In genomic region chr14:50230601-50231474, GRCh38 we compare ENCODE assay signal across 8 cellular contexts. TPM values are rescaled to one million over a fixed set of nuclear protein-coding genes. Genes with fewer than 3 reads are reported as not detected.
DNase-seq lines count a peak whose midpoint lies in the region; ATAC-seq and TF ChIP-seq lines count a peak whose summit lies in the region.

No MANE protein-coding gene starts in this region.

- H3K27ac Mint-ChIP-seq in neural crest cell (ENCODE audit: unreplicated experiment), result peak overlapping the region; percentile 51
- H3K27ac Mint-ChIP-seq in type B pancreatic cell, result peak overlapping the region; percentile 93

- no peaks in the 10 kb centered on the region for H3K27me3 Mint-ChIP-seq in neural crest cell (ENCODE audit: low read depth)
- H3K27me3 Mint-ChIP-seq in type B pancreatic cell, result no peaks in the 10 kb centered on the region

- ATAC-seq in GM19351 (IDR thresholded peaks at IDR 0.05; ENCODE audit: unreplicated experiment) (peak; percentile 36), HG03442 (IDR thresholded peaks at IDR 0.05; ENCODE audit: unreplicated experiment) (peak; percentile 31), Panc1 (peak; percentile 64)

- peaks cover 21% of the 10 kb centered on the region for H3K4me1 ChIP-seq in Panc1 (ENCODE audit: control insufficient read depth, insufficient read depth, low read length)

- H3K9me3 Mint-ChIP-seq in neural crest cell (peaks cover 3% of the 10 kb centered on the region), type B pancreatic cell (peaks cover 4% of the 10 kb centered on the region)

- H3K36me3 Mint-ChIP-seq in neural crest cell (ENCODE audit: low read depth) (peaks cover 12% of the 10 kb centered on the region), type B pancreatic cell (peaks cover 6% of the 10 kb centered on the region)

- no TSS peak for BruUV-seq in Panc1 (replicated peaks; lab: Mats Ljungman, UMichigan)

- intact Hi-C loops in Panc1 (cut with micrococcal nuclease; ENCODE audit: unreplicated experiment), result no loop called here

- H3K4me1 Mint-ChIP-seq in neural crest cell (peaks cover 43% of the 10 kb centered on the region), type B pancreatic cell (ENCODE audit: unreplicated experiment) (peaks cover 36% of the 10 kb centered on the region)

- no peaks in the 10 kb centered on the region for H3K9me3 ChIP-seq in Panc1 (ENCODE audit: control insufficient read depth, insufficient read depth, low read depth, low read length)

- DNase-seq in CD1c-positive myeloid dendritic cell (ENCODE audit: extremely low spot score), result peak; percentile 72
- peak; percentile 43 for DNase-seq in Panc1 (ENCODE audit: low read depth, low spot score)
- DNase-seq in activated gamma-delta T cell treated with anti-CD3 and anti-CD28 coated beads, Interleukin-2, amount 50 U/mL, for 16 hours (ENCODE audit: low read depth), result peak; percentile 19
- DNase-seq in foreskin fibroblast, result peak; percentile 27 to 66
- peak; percentile 40 for DNase-seq in neural crest cell (ENCODE audit: low read depth, low spot score)
- DNase-seq in type B pancreatic cell (ENCODE audit: extremely low spot score, unreplicated experiment), result no peak

- CTCF ChIA-PET in Panc1 (lab: Charles Lee), result no interaction called here

- H3K4me3 Mint-ChIP-seq in neural crest cell (peak overlapping the region; percentile 94), type B pancreatic cell (peak overlapping the region; percentile 93)

- POLR2A ChIA-PET in Panc1 (lab: Charles Lee), result interaction anchor here (0.6 to 0.7 kb wide), 2 partner anchors 162 to 346 kb away, joined by 3 to 4 read pairs; no protein-coding TSS in a partner anchor

- no peaks in the 10 kb centered on the region; the same call in 1 of the 2 replicates for H3K36me3 ChIP-seq in Panc1 (ENCODE audit: control insufficient read depth, insufficient read depth, low read length)

- peak overlapping the region; percentile 89 for H3K27ac ChIP-seq in Panc1 (ENCODE audit: low read length)

- H3K27me3 ChIP-seq in Panc1 (ENCODE audit: control insufficient read depth, insufficient read depth, low read length), result no peaks in the 10 kb centered on the region

- H3K4me3 ChIP-seq in Panc1 (ENCODE audit: low read depth in 2 of 2, low read length in 2 of 2) (peak overlapping the region; percentile 79 to 82), foreskin fibroblast (ENCODE audit: low read depth in 1 of 2, low read length in 2 of 2) (peak overlapping the region; percentile 69 to 89)

- TF ChIP-seq CTCF in Panc1 (IDR thresholded peaks at IDR 0.05), result no peak
- no peak for TF ChIP-seq CTCF in foreskin fibroblast (IDR thresholded peaks at IDR 0.05; ENCODE audit: low read depth, low read length)
- TF ChIP-seq CTCF in neural crest cell (conservative IDR thresholded peaks at IDR 0.05), result no peak
- no peak for TF ChIP-seq CTCF in type B pancreatic cell (conservative IDR thresholded peaks at IDR 0.05)

- in situ Hi-C loops in Panc1 (cut with HindIII; ENCODE audit: low pct_unique_long_range_greater_than_20kb, low sequenced_read_pairs), result no loop called here

RNA-seq across cellular contexts. Expression of gene SOS2, which starts 0.5 kb away (rescaled TPM):
- total RNA-seq in Panc1 (2021; ENCODE audit: unreplicated experiment), result 21.2 TPM
- polyA plus RNA-seq in Panc1 (2012; ENCODE audit: insufficient read length), result 7.0 TPM
- 25.9 and 26.3 TPM in 2 replicates for total RNA-seq in neural crest cell
- 28.9 and 34.6 TPM in 2 replicates for total RNA-seq in type B pancreatic cell (ENCODE audit: low replicate concordance)
